Comparison of ENCODE assay signal across 1 cellular context in the genomic region with DNA sequence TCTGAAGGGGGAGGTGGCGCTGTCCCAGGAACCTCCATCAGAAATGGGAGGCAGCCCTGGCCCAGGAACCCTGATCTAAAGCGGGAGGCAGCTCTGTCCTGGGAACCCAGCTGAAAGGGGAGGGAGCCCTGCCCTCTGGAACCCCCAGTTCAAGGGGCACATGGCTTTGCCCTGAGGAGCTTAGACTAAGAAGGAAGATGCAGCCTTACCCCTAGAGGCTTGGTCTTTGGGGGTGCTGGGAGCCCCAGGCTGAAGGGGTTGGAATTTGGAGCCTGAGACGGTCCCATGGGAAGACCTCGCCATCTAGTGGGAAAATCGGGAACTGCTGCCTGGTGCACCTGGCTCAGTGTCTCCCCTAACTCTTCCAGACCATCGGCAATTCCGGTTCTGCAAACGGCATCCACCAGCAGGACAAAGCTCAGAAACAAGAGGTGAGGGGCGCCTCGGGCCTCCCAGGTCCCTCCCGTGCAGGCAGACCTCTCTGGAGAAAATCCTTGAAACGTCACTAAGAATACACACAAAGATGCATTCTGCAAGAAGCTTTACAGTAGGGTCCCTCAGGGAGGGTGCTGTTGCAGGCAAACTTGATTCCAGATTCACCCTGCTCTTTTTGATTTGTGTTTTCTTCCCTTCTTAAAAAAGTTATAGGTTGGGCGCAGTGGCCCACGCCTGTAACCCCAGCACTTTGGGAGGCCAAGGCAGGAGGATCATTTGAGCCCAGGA.
TF ChIP-seq lines count a peak whose summit lies in the region.

No MANE protein-coding gene starts in this region.

TF ChIP-seq in HEK293, 187 proteins besides CTCF, POLR2A, EP300 and RAD21 (continued from another document):
- TF ChIP-seq, protein P1, sequence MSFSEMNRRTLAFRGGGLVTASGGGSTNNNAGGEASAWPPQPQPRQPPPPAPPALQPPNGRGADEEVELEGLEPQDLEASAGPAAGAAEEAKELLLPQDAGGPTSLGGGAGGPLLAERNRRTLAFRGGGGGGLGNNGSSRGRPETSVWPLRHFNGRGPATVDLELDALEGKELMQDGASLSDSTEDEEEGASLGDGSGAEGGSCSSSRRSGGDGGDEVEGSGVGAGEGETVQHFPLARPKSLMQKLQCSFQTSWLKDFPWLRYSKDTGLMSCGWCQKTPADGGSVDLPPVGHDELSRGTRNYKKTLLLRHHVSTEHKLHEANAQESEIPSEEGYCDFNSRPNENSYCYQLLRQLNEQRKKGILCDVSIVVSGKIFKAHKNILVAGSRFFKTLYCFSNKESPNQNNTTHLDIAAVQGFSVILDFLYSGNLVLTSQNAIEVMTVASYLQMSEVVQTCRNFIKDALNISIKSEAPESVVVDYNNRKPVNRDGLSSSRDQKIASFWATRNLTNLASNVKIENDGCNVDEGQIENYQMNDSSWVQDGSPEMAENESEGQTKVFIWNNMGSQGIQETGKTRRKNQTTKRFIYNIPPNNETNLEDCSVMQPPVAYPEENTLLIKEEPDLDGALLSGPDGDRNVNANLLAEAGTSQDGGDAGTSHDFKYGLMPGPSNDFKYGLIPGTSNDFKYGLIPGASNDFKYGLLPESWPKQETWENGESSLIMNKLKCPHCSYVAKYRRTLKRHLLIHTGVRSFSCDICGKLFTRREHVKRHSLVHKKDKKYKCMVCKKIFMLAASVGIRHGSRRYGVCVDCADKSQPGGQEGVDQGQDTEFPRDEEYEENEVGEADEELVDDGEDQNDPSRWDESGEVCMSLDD (tag by site-specific recombination; IDR thresholded peaks at IDR 0.05), result peak; percentile 74
- TF ChIP-seq ZSCAN30 (tag by site-specific recombination; IDR thresholded peaks at IDR 0.05), result no peak
